Comparison of ENCODE assay signal across 1 cellular context in genomic region chr9:131270171-131271015, GRCh38.
TF ChIP-seq lines count a peak whose summit lies in the region.

No MANE protein-coding gene starts in this region.

TF ChIP-seq in HepG2, 621 proteins besides CTCF, POLR2A, EP300 and RAD21 (continued from another document):
- TF ChIP-seq ZBED4 (CRISPR knock-in tag; IDR thresholded peaks at IDR 0.05; ENCODE audit: borderline replicate concordance) (no peak), ZNF256 (CRISPR knock-in tag; conservative IDR thresholded peaks at IDR 0.05) (no peak), SAP130 (CRISPR knock-in tag; IDR thresholded peaks at IDR 0.05; ENCODE audit: low read depth) (peak; percentile 48), MAX (IDR thresholded peaks at IDR 0.05) (peak; percentile 45; the same call in 1 of the 2 replicates), ZSCAN29 (CRISPR knock-in tag; conservative IDR thresholded peaks at IDR 0.05) (no peak), ETV5 (CRISPR knock-in tag; IDR thresholded peaks at IDR 0.05; ENCODE audit: borderline replicate concordance) (0 out of 2 replicates have a peak, but pooled peaks have one; percentile 18)
